Comparison of ENCODE assay signal across 17 cellular contexts in the genomic region with DNA sequence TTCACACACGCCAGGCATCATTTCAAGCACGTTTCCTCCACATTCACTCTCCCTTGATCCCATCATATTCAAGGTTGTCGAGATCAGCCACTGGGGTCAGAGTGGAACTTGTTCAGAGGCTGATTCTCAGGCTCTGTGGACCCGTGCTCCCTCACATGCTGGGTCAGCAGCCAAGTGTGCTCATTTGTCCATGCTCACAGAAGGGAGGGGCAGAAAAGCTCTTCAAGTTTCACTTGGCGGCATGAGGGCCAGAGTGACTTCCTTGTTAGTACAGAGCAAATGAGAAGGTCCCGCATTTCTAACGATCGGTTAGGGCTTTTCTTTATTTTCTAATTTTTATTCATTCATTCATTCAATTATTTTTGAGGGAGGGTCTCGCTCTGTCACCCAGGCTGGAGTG.
DNase-seq lines count a peak whose midpoint lies in the region; ATAC-seq and TF ChIP-seq lines count a peak whose summit lies in the region.
"Had no signal": no experiment of that assay in that cellular context is flagged by ENCODE, and none has a peak within 500 bp of the region (broad histone marks: within the 10 kb centered on the region; RNA-seq: fewer than 3 reads in every experiment).

No MANE protein-coding gene starts in this region.

- H3K9me3 ChIP-seq in upper lobe of left lung = no peaks in the 10 kb centered on the region
- H3K9me3 ChIP-seq: A549 had no signal

- no peaks in the 10 kb centered on the region for H3K36me3 ChIP-seq in upper lobe of left lung
- H3K36me3 ChIP-seq: BLaER1 treated with 17β-estradiol and CSF1 and Interleukin-3, amounts not matched to agents 10 nM and 100 nM had no signal

- H3K4me1 ChIP-seq in upper lobe of left lung = peaks cover 0 to 18% (median 15%) of the 10 kb centered on the region in 4 donors
- H3K4me1 ChIP-seq: A549, Caco-2 had no signal

- 81 to 86% methylated on average over 9 of the region's 9 CpGs for WGBS in upper lobe of left lung, 2 donors

- H3K4me3 ChIP-seq in NB4 (ENCODE audit: low read depth, low read length) = no peak overlapping the region
- H3K4me3 ChIP-seq in upper lobe of left lung = no peak overlapping the region
- H3K4me3 ChIP-seq: A549; BLaER1 treated with 17β-estradiol and CSF1 and Interleukin-3, amounts not matched to agents 10 nM and 100 nM had no signal

- intact Hi-C loops in sciatic nerve (cut with DNase I) = no loop called here

- TF ChIP-seq EP300 in upper lobe of left lung (IDR thresholded peaks at IDR 0.05) = no peak

- no peak overlapping the region for H3K27ac ChIP-seq in upper lobe of left lung
- H3K27ac ChIP-seq: 22Rv1, A549, C4-2B had no signal

- DNase-seq in NOMO-1 treated with DMSO at 0.1 percent for 48 hours (lab: John Stamatoyannopoulos, UW; ENCODE audit: unreplicated experiment) (peak; percentile 17), NOMO-1 (lab: John Stamatoyannopoulos, UW; ENCODE audit: unreplicated experiment in 2 of 2) (no peak), NB4 (ENCODE audit: low read depth) (peak; percentile 2), sciatic nerve (ENCODE audit: low spot score) (no peak), upper lobe of left lung (no peak), activated gamma-delta T cell treated with Interleukin-2 at 50 U/mL for 16 hours (no peak)
- DNase-seq: AML-193; Caco-2; Calu3; CD4-positive, alpha-beta T cell; CD8-positive, alpha-beta T cell; DMS79 treated with DMSO at 0.1 percent for 48 hours; GF-D8 had no signal

- no peak for TF ChIP-seq CTCF in NB4 (IDR thresholded peaks at IDR 0.05; ENCODE audit: low read depth, low read length)
- no peak for TF ChIP-seq CTCF in upper lobe of left lung (IDR thresholded peaks at IDR 0.05)

- no peaks in the 10 kb centered on the region for H3K27me3 ChIP-seq in upper lobe of left lung
- H3K27me3 ChIP-seq: BLaER1 treated with 17β-estradiol and CSF1 and Interleukin-3, amounts not matched to agents 10 nM and 100 nM had no signal

- ATAC-seq in sciatic nerve = peak; percentile 34
- ATAC-seq in upper lobe of left lung (ENCODE audit: low FRiP score in 2 of 2) = no peak
- ATAC-seq: A549; CD8-positive, alpha-beta T cell had no signal

- TF ChIP-seq POLR2A in NB4 (IDR thresholded peaks at IDR 0.05; ENCODE audit: extremely low read depth, insufficient read length) (no peak), upper lobe of left lung (IDR thresholded peaks at IDR 0.05) (no peak)

Comparison
In these comparisons a context has a peak if more than half of its experiments do, and no peak if none do; other contexts are left out.
1. DNase-seq: peak in NOMO-1 treated with DMSO at 0.1 percent for 48 hours (single experiment) and NB4 (single experiment); none in NOMO-1 (0 of 2), sciatic nerve (single experiment), upper lobe of left lung (0 of 2) and activated gamma-delta T cell treated with Interleukin-2 at 50 U/mL for 16 hours (single experiment).